Comparison of ENCODE assay signal across 1 cellular context in the genomic region with DNA sequence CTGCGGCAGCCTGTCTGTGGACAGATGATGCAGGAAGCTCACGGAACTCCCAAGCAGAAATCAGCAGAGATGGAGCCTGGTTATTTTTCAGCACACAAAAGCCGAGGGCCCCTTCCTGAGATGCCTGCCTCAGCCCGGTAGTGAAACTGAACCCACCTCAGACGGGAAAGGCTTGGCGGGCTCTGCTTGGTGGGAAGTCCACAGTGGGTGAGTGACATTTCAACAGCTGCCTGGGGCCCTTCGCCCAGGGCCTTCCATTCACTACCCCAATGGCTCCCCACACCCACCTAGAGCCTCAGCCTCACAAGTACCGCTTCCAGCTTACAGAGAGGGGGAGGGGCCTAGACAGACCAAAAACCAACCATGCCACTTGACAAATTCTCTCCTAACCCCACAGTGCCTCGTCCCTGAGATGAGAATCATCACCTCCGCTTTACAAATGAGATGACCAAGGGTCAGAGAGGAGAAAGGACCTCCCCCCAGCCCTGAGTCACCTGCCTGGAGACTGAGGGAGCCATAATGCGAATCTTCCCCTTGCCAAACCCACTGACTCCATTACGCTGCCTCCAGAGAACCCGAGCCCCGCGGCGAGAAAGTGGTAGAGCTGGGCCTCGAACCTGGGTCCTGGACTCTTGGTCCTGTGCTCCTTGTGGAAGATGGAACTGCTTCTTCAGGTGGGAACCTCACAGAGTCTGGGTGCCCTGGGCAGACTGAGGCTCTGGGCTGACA.
TF ChIP-seq lines count a peak whose summit lies in the region.

No MANE protein-coding gene starts in this region.

TF ChIP-seq in GM12878, 131 proteins besides CTCF, POLR2A, EP300 and RAD21 (continued from another document):
- TF ChIP-seq, protein P1, sequence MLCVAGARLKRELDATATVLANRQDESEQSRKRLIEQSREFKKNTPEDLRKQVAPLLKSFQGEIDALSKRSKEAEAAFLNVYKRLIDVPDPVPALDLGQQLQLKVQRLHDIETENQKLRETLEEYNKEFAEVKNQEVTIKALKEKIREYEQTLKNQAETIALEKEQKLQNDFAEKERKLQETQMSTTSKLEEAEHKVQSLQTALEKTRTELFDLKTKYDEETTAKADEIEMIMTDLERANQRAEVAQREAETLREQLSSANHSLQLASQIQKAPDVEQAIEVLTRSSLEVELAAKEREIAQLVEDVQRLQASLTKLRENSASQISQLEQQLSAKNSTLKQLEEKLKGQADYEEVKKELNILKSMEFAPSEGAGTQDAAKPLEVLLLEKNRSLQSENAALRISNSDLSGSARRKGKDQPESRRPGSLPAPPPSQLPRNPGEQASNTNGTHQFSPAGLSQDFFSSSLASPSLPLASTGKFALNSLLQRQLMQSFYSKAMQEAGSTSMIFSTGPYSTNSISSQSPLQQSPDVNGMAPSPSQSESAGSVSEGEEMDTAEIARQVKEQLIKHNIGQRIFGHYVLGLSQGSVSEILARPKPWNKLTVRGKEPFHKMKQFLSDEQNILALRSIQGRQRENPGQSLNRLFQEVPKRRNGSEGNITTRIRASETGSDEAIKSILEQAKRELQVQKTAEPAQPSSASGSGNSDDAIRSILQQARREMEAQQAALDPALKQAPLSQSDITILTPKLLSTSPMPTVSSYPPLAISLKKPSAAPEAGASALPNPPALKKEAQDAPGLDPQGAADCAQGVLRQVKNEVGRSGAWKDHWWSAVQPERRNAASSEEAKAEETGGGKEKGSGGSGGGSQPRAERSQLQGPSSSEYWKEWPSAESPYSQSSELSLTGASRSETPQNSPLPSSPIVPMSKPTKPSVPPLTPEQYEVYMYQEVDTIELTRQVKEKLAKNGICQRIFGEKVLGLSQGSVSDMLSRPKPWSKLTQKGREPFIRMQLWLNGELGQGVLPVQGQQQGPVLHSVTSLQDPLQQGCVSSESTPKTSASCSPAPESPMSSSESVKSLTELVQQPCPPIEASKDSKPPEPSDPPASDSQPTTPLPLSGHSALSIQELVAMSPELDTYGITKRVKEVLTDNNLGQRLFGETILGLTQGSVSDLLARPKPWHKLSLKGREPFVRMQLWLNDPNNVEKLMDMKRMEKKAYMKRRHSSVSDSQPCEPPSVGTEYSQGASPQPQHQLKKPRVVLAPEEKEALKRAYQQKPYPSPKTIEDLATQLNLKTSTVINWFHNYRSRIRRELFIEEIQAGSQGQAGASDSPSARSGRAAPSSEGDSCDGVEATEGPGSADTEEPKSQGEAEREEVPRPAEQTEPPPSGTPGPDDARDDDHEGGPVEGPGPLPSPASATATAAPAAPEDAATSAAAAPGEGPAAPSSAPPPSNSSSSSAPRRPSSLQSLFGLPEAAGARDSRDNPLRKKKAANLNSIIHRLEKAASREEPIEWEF (IDR thresholded peaks at IDR 0.05; ENCODE audit: insufficient replicate concordance, low read depth, low read length), result peak; percentile 49
- TF ChIP-seq TCF3 (IDR thresholded peaks at IDR 0.05; ENCODE audit: borderline replicate concordance, insufficient read depth, low read depth, low read length), result peak; percentile 76; the same call in 1 of the 2 replicates
- TF ChIP-seq, protein P2, sequence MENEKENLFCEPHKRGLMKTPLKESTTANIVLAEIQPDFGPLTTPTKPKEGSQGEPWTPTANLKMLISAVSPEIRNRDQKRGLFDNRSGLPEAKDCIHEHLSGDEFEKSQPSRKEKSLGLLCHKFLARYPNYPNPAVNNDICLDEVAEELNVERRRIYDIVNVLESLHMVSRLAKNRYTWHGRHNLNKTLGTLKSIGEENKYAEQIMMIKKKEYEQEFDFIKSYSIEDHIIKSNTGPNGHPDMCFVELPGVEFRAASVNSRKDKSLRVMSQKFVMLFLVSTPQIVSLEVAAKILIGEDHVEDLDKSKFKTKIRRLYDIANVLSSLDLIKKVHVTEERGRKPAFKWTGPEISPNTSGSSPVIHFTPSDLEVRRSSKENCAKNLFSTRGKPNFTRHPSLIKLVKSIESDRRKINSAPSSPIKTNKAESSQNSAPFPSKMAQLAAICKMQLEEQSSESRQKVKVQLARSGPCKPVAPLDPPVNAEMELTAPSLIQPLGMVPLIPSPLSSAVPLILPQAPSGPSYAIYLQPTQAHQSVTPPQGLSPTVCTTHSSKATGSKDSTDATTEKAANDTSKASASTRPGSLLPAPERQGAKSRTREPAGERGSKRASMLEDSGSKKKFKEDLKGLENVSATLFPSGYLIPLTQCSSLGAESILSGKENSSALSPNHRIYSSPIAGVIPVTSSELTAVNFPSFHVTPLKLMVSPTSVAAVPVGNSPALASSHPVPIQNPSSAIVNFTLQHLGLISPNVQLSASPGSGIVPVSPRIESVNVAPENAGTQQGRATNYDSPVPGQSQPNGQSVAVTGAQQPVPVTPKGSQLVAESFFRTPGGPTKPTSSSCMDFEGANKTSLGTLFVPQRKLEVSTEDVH (IDR thresholded peaks at IDR 0.05; ENCODE audit: low read depth, partially characterized antibody), result no peak
- peak; percentile 57; the same call in 1 of the 2 replicates for TF ChIP-seq YY1 (IDR thresholded peaks at IDR 0.05; ENCODE audit: low read depth, low read length)
- TF ChIP-seq RCOR1 (conservative IDR thresholded peaks at IDR 0.05; ENCODE audit: low read depth, low read length), result 0 out of 2 replicates have a peak, but pooled peaks have one; percentile 26
- peak; percentile 88; the same call in 1 of the 2 replicates for TF ChIP-seq SMARCA5 (IDR thresholded peaks at IDR 0.05)
- peak; percentile 31; the same call in 1 of the 2 replicates for TF ChIP-seq IRF4 (IDR thresholded peaks at IDR 0.05; ENCODE audit: low read depth, low read length)
- TF ChIP-seq SREBF2 (IDR thresholded peaks at IDR 0.05; ENCODE audit: low read length), result no peak
- no peak for TF ChIP-seq MYC (IDR thresholded peaks at IDR 0.05; ENCODE audit: insufficient read depth, insufficient read length, insufficient replicate concordance, low read length, severe bottlenecking)
- no peak; the same call in 1 of the 2 replicates for TF ChIP-seq TBL1XR1 (IDR thresholded peaks at IDR 0.05; ENCODE audit: low read depth, low read length)
- peak; percentile 49; the same call in 1 of the 2 replicates for TF ChIP-seq PAX5 (IDR thresholded peaks at IDR 0.05; ENCODE audit: borderline replicate concordance, low read depth, low read length)
- 0 out of 2 replicates have a peak, but pooled peaks have one; percentile 3 for TF ChIP-seq GATAD2B (conservative IDR thresholded peaks at IDR 0.05; ENCODE audit: low read depth)
- TF ChIP-seq, protein P3, sequence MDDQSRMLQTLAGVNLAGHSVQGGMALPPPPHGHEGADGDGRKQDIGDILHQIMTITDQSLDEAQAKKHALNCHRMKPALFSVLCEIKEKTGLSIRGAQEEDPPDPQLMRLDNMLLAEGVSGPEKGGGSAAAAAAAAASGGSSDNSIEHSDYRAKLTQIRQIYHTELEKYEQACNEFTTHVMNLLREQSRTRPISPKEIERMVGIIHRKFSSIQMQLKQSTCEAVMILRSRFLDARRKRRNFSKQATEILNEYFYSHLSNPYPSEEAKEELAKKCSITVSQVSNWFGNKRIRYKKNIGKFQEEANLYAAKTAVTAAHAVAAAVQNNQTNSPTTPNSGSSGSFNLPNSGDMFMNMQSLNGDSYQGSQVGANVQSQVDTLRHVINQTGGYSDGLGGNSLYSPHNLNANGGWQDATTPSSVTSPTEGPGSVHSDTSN (IDR thresholded peaks at IDR 0.05; ENCODE audit: insufficient replicate concordance, low read depth, low read length), result peak; percentile 55
- peak; percentile 61; the same call in 1 of the 2 replicates for TF ChIP-seq CHD2 (IDR thresholded peaks at IDR 0.05; ENCODE audit: borderline replicate concordance, low read depth, low read length)
